Comparison of ENCODE assay signal across 9 cellular contexts in genomic region chr9:72292874-72293607, GRCh38.
DNase-seq lines count a peak whose midpoint lies in the region; ATAC-seq and TF ChIP-seq lines count a peak whose summit lies in the region.
"Had no signal": no experiment of that assay in that cellular context is flagged by ENCODE, and none has a peak within 500 bp of the region (broad histone marks: within the 10 kb centered on the region; RNA-seq: fewer than 3 reads in every experiment).

No MANE protein-coding gene starts in this region.

- no peak overlapping the region for H2BK5ac ChIP-seq in trophoblast cell (ENCODE audit: low read depth, low read length, poor library complexity)

- H3K4me1 Mint-ChIP-seq in activated CD4-positive, alpha-beta T cell treated with anti-CD3 and anti-CD28 coated beads, Interleukin-2, amount 10 ng/mL, durations not matched to agents 24 days and 14 days = peaks cover 4% of the 10 kb centered on the region
- peaks cover 2% of the 10 kb centered on the region for H3K4me1 Mint-ChIP-seq in activated CD4-positive, alpha-beta T cell treated with anti-CD3 and anti-CD28 coated beads, Interleukin-2, amount 10 ng/mL, durations not matched to agents 7 days and 5 days
- H3K4me1 Mint-ChIP-seq in activated naive CD8-positive, alpha-beta T cell treated with anti-CD3 and anti-CD28 coated beads for 36 hours = peaks cover 2% of the 10 kb centered on the region
- H3K4me1 Mint-ChIP-seq: central memory CD8-positive, alpha-beta T cell had no signal

- TF ChIP-seq CTCF in NB4 (IDR thresholded peaks at IDR 0.05; ENCODE audit: low read depth, low read length) = no peak
- TF ChIP-seq CTCF in colonic mucosa (IDR thresholded peaks at IDR 0.05) = no peak

- no peaks in the 10 kb centered on the region for H3K79me2 ChIP-seq in trophoblast cell (ENCODE audit: control insufficient read depth, insufficient read depth, low read length, poor library complexity)

- peak; percentile 77 for DNase-seq in GF-D8 (lab: John Stamatoyannopoulos, UW)
- peak; percentile 86 for DNase-seq in NB4 (ENCODE audit: low read depth)
- DNase-seq in colonic mucosa = peak; percentile 75
- DNase-seq in trophoblast cell = peak; percentile 77 to 87
- no peak for DNase-seq in activated CD4-positive, alpha-beta T cell treated with anti-CD3 and anti-CD28 coated beads, Interleukin-2, amount 10 ng/mL, durations not matched to agents 24 days and 14 days
- DNase-seq in activated CD4-positive, alpha-beta T cell treated with anti-CD3 and anti-CD28 coated beads, Interleukin-2, amount 10 ng/mL, durations not matched to agents 7 days and 5 days = no peak
- no peak for DNase-seq in activated naive CD8-positive, alpha-beta T cell treated with anti-CD3 and anti-CD28 coated beads for 36 hours

- H4K12ac ChIP-seq in trophoblast cell (ENCODE audit: low read depth, low read length) = no peak overlapping the region

- H2AK5ac ChIP-seq in trophoblast cell (ENCODE audit: low read length) = no peak overlapping the region

- H3K27ac ChIP-seq in colonic mucosa (peak overlapping the region; percentile 70), trophoblast cell (ENCODE audit: low read depth, low read length) (no peak overlapping the region)

- intact Hi-C loops in colonic mucosa (cut with DNase I) = loop anchor here (5.0 to 10.0 kb wide), 2 partner anchors 182 to 299 kb away; no protein-coding TSS in a partner anchor
- intact Hi-C loops in activated CD4-positive, alpha-beta T cell treated with anti-CD3 and anti-CD28 coated beads, Interleukin-2, amount 10 ng/mL, durations not matched to agents 24 days and 14 days (cut with micrococcal nuclease) = loop anchor here (1.0 to 2.0 kb wide), 2 partner anchors 70 to 299 kb away; no protein-coding TSS in a partner anchor

- no peaks in the 10 kb centered on the region for H3K79me1 ChIP-seq in trophoblast cell (ENCODE audit: low read length)

- H3K9me3 ChIP-seq in colonic mucosa = no peaks in the 10 kb centered on the region
- peaks cover 2% of the 10 kb centered on the region for H3K9me3 ChIP-seq in trophoblast cell (ENCODE audit: insufficient read depth, low read depth, low read length)

- H3K4ac ChIP-seq in trophoblast cell (ENCODE audit: low read depth, low read length) = no peak overlapping the region

- no peak overlapping the region for H3K18ac ChIP-seq in trophoblast cell (ENCODE audit: low read length)

- no peak overlapping the region for H3K27ac Mint-ChIP-seq in activated CD4-positive, alpha-beta T cell treated with anti-CD3 and anti-CD28 coated beads, Interleukin-2, amount 10 ng/mL, durations not matched to agents 24 days and 14 days
- no peak overlapping the region for H3K27ac Mint-ChIP-seq in activated CD4-positive, alpha-beta T cell treated with anti-CD3 and anti-CD28 coated beads, Interleukin-2, amount 10 ng/mL, durations not matched to agents 7 days and 5 days
- H3K27ac Mint-ChIP-seq in activated naive CD8-positive, alpha-beta T cell treated with anti-CD3 and anti-CD28 coated beads for 36 hours = no peak overlapping the region

- H3K27me3 Mint-ChIP-seq in activated CD4-positive, alpha-beta T cell treated with anti-CD3 and anti-CD28 coated beads, Interleukin-2, amount 10 ng/mL, durations not matched to agents 24 days and 14 days = peaks cover 27% of the 10 kb centered on the region
- peaks cover 8% of the 10 kb centered on the region for H3K27me3 Mint-ChIP-seq in activated CD4-positive, alpha-beta T cell treated with anti-CD3 and anti-CD28 coated beads, Interleukin-2, amount 10 ng/mL, durations not matched to agents 7 days and 5 days
- H3K27me3 Mint-ChIP-seq in activated naive CD8-positive, alpha-beta T cell treated with anti-CD3 and anti-CD28 coated beads for 36 hours = peaks cover 7% of the 10 kb centered on the region

- H3K36me3 ChIP-seq in colonic mucosa (no peaks in the 10 kb centered on the region), trophoblast cell (ENCODE audit: control insufficient read depth in 1 of 2, insufficient read depth in 2 of 2, low read length in 2 of 2) (no peaks in the 10 kb centered on the region)

- H3K4me3 Mint-ChIP-seq in activated CD4-positive, alpha-beta T cell treated with anti-CD3 and anti-CD28 coated beads, Interleukin-2, amount 10 ng/mL, durations not matched to agents 24 days and 14 days = no peak overlapping the region
- H3K4me3 Mint-ChIP-seq in activated CD4-positive, alpha-beta T cell treated with anti-CD3 and anti-CD28 coated beads, Interleukin-2, amount 10 ng/mL, durations not matched to agents 7 days and 5 days = no peak overlapping the region
- no peak overlapping the region for H3K4me3 Mint-ChIP-seq in activated naive CD8-positive, alpha-beta T cell treated with anti-CD3 and anti-CD28 coated beads for 36 hours
- H3K4me3 Mint-ChIP-seq: central memory CD8-positive, alpha-beta T cell had no signal

- H2BK12ac ChIP-seq in trophoblast cell (ENCODE audit: low read length) = no peak overlapping the region

- no CpG with 5 or more reads among the region's 5 CpGs for WGBS in trophoblast cell (ENCODE audit: extremely low coverage, insufficient coverage, insufficient read length)

- POLR2A ChIA-PET in activated CD4-positive, alpha-beta T cell treated with anti-CD3 and anti-CD28 coated beads, Interleukin-2, amount 10 ng/mL, durations not matched to agents 7 days and 5 days (lab: Charles Lee) = no interaction called here

- no peaks in the 10 kb centered on the region for H3K4me1 ChIP-seq in colonic mucosa
- H3K4me1 ChIP-seq in trophoblast cell (ENCODE audit: control insufficient read depth in 1 of 2, insufficient read depth in 2 of 2, low read length in 2 of 2) = no peaks in the 10 kb centered on the region

- CTCF ChIA-PET in activated CD4-positive, alpha-beta T cell treated with anti-CD3 and anti-CD28 coated beads, Interleukin-2, amount 10 ng/mL, durations not matched to agents 7 days and 5 days (lab: Charles Lee) = interaction anchor here (1.1 to 1.3 kb wide), 3 partner anchors 12 to 295 kb away, joined by 3 to 4 read pairs (median 4); no protein-coding TSS in a partner anchor

- no peak overlapping the region for H3K14ac ChIP-seq in trophoblast cell (ENCODE audit: low read length)

- no peaks in the 10 kb centered on the region for H3K9me3 Mint-ChIP-seq in activated CD4-positive, alpha-beta T cell treated with anti-CD3 and anti-CD28 coated beads, Interleukin-2, amount 10 ng/mL, durations not matched to agents 24 days and 14 days
- H3K9me3 Mint-ChIP-seq in activated CD4-positive, alpha-beta T cell treated with anti-CD3 and anti-CD28 coated beads, Interleukin-2, amount 10 ng/mL, durations not matched to agents 7 days and 5 days = no peaks in the 10 kb centered on the region
- no peaks in the 10 kb centered on the region for H3K9me3 Mint-ChIP-seq in activated naive CD8-positive, alpha-beta T cell treated with anti-CD3 and anti-CD28 coated beads for 36 hours
- H3K9me3 Mint-ChIP-seq: central memory CD8-positive, alpha-beta T cell had no signal

- no peak overlapping the region for H3K4me2 ChIP-seq in trophoblast cell (ENCODE audit: low read length)

- no peaks in the 10 kb centered on the region for H3K27me3 ChIP-seq in colonic mucosa
- no peaks in the 10 kb centered on the region for H3K27me3 ChIP-seq in trophoblast cell (ENCODE audit: insufficient read depth, low read length)

- H2AFZ ChIP-seq in trophoblast cell (ENCODE audit: insufficient read depth, low read length, poor library complexity) = no peak overlapping the region

- no peak for TF ChIP-seq POLR2A in NB4 (IDR thresholded peaks at IDR 0.05; ENCODE audit: extremely low read depth, insufficient read length)

- ATAC-seq in HG03108 (IDR thresholded peaks at IDR 0.05; ENCODE audit: unreplicated experiment) = no peak

- no peak overlapping the region for H2BK120ac ChIP-seq in trophoblast cell (ENCODE audit: insufficient read depth, low read length, poor library complexity)

- H3K23ac ChIP-seq in trophoblast cell (ENCODE audit: low read length) = no peak overlapping the region

- H3K9ac ChIP-seq in colonic mucosa (ENCODE audit: low read depth in 2 of 2, low read length in 2 of 2) (peak overlapping the region in 1 of 2 donors; percentile 21), trophoblast cell (ENCODE audit: low read length) (no peak overlapping the region)

- H3K4me3 ChIP-seq in NB4 (ENCODE audit: low read depth, low read length) (no peak overlapping the region), colonic mucosa (no peak overlapping the region), trophoblast cell (ENCODE audit: low read depth, low read length) (no peak overlapping the region)

- H3K36me3 Mint-ChIP-seq in activated CD4-positive, alpha-beta T cell treated with anti-CD3 and anti-CD28 coated beads, Interleukin-2, amount 10 ng/mL, durations not matched to agents 24 days and 14 days (ENCODE audit: low read depth) = no peaks in the 10 kb centered on the region
- H3K36me3 Mint-ChIP-seq in activated CD4-positive, alpha-beta T cell treated with anti-CD3 and anti-CD28 coated beads, Interleukin-2, amount 10 ng/mL, durations not matched to agents 7 days and 5 days (ENCODE audit: low read depth) = no peaks in the 10 kb centered on the region
- no peaks in the 10 kb centered on the region for H3K36me3 Mint-ChIP-seq in activated naive CD8-positive, alpha-beta T cell treated with anti-CD3 and anti-CD28 coated beads for 36 hours

- H4K8ac ChIP-seq in trophoblast cell (ENCODE audit: low read depth, low read length) = no peak overlapping the region

- no peak overlapping the region for H4K91ac ChIP-seq in trophoblast cell (ENCODE audit: low read depth, low read length)

Comparison
In these comparisons a context has a peak if more than half of its experiments do, and no peak if none do; other contexts are left out.
1. DNase-seq: peak in GF-D8 (single experiment), NB4 (single experiment), colonic mucosa (single experiment) and trophoblast cell (2 of 2); none in activated CD4-positive, alpha-beta T cell treated with anti-CD3 and anti-CD28 coated beads, Interleukin-2, amount 10 ng/mL, durations not matched to agents 24 days and 14 days (single experiment), activated CD4-positive, alpha-beta T cell treated with anti-CD3 and anti-CD28 coated beads, Interleukin-2, amount 10 ng/mL, durations not matched to agents 7 days and 5 days (single experiment) and activated naive CD8-positive, alpha-beta T cell treated with anti-CD3 and anti-CD28 coated beads for 36 hours (single experiment).